In genomic region chr22:41682033-41682807, GRCh38 we compare ENCODE assay signal across 8 cellular contexts. TPM values are rescaled to one million over a fixed set of nuclear protein-coding genes. Genes with fewer than 3 reads are reported as not detected.
DNase-seq lines count a peak whose midpoint lies in the region; ATAC-seq, FAIRE-seq and TF ChIP-seq lines count a peak whose summit lies in the region.

No MANE protein-coding gene starts in this region.

- H3K4me3 ChIP-seq in fibroblast of mammary gland (ENCODE audit: control insufficient read depth, low read depth, low read length) = peak overlapping the region; percentile 66

- peak; percentile 67 for DNase-seq in GM18507 (ENCODE audit: extremely low spot score, insufficient read length, low read depth)
- DNase-seq in RCC 7860 (ENCODE audit: low spot score) = peak; percentile 68
- DNase-seq in activated T-helper 1 cell treated with anti-CD3 and anti-CD28 coated beads, Interleukin-2, amount 50 U/mL, for 16 hours (ENCODE audit: low read depth in 1 of 2, low spot score in 1 of 2) = peak; percentile 73 to 77
- DNase-seq in fibroblast of mammary gland (ENCODE audit: low read depth) = peak; percentile 86
- DNase-seq in naive thymus-derived CD8-positive, alpha-beta T cell = peak; percentile 73 to 91 (median 84)
- peak; percentile 60 to 70 for DNase-seq in stimulated activated CD8-positive, alpha-beta memory T cell treated with anti-CD3 and anti-CD28 coated beads, Interleukin-7, amount 100 ng/mL, for 48 hours (ENCODE audit: extremely low read depth in 1 of 2, low read depth in 1 of 2)
- DNase-seq in HuH-7.5 (ENCODE audit: low spot score) = no peak

- POLR2A ChIA-PET in naive thymus-derived CD8-positive, alpha-beta T cell (lab: Charles Lee) = interaction anchor here (0.6 to 0.8 kb wide), 4 partner anchors 11 to 388 kb away, joined by 3 to 4 read pairs (median 4); no protein-coding TSS in a partner anchor

- no peaks in the 10 kb centered on the region for H3K27me3 Mint-ChIP-seq in naive thymus-derived CD8-positive, alpha-beta T cell

- FAIRE-seq in GM18507 (lab: Jason Lieb, UNC) = peak; percentile 85
- FAIRE-seq in RCC 7860 (lab: Jason Lieb, UNC) = no peak

- no peak for TF ChIP-seq CTCF in fibroblast of mammary gland (conservative IDR thresholded peaks at IDR 0.05; ENCODE audit: control insufficient read depth, insufficient read depth, low read depth, low read length)

- ATAC-seq in HG03521 (IDR thresholded peaks at IDR 0.05; ENCODE audit: unreplicated experiment) = peak; percentile 83
- peak; percentile 88 to 89 for ATAC-seq in naive thymus-derived CD8-positive, alpha-beta T cell

- peak overlapping the region; percentile 91 to 99 (median 97) for H3K4me3 Mint-ChIP-seq in naive thymus-derived CD8-positive, alpha-beta T cell

- peak overlapping the region; percentile 91 to 100 (median 98) for H3K27ac Mint-ChIP-seq in naive thymus-derived CD8-positive, alpha-beta T cell

- no peaks in the 10 kb centered on the region for H3K9me3 Mint-ChIP-seq in naive thymus-derived CD8-positive, alpha-beta T cell

- peaks cover 13 to 52% (median 41%) of the 10 kb centered on the region in 4 donors for H3K4me1 Mint-ChIP-seq in naive thymus-derived CD8-positive, alpha-beta T cell

- peaks cover 0 to 39% (median 4%) of the 10 kb centered on the region in 3 donors for H3K36me3 Mint-ChIP-seq in naive thymus-derived CD8-positive, alpha-beta T cell

RNA-seq across cellular contexts. Expression of gene SNU13, which starts 6.4 kb away (rescaled TPM):
- 100 to 1,000 TPM; 117 to 127 TPM for total RNA-seq in naive thymus-derived CD8-positive, alpha-beta T cell
- polyA plus RNA-seq in naive thymus-derived CD8-positive, alpha-beta T cell = 100 to 1,000 TPM; 226 to 309 (median 285) TPM

RNA-seq across cellular contexts. Expression of gene MEI1, which starts 17.1 kb away (rescaled TPM):
- total RNA-seq in naive thymus-derived CD8-positive, alpha-beta T cell = 10 to 100 TPM; 52.9 to 62.8 TPM
- 100 to 1,000 TPM in 1 of 3 donors, 10 to 100 TPM in 2; 89.5 to 153 (median 98.3) TPM for polyA plus RNA-seq in naive thymus-derived CD8-positive, alpha-beta T cell
